In the genomic region with DNA sequence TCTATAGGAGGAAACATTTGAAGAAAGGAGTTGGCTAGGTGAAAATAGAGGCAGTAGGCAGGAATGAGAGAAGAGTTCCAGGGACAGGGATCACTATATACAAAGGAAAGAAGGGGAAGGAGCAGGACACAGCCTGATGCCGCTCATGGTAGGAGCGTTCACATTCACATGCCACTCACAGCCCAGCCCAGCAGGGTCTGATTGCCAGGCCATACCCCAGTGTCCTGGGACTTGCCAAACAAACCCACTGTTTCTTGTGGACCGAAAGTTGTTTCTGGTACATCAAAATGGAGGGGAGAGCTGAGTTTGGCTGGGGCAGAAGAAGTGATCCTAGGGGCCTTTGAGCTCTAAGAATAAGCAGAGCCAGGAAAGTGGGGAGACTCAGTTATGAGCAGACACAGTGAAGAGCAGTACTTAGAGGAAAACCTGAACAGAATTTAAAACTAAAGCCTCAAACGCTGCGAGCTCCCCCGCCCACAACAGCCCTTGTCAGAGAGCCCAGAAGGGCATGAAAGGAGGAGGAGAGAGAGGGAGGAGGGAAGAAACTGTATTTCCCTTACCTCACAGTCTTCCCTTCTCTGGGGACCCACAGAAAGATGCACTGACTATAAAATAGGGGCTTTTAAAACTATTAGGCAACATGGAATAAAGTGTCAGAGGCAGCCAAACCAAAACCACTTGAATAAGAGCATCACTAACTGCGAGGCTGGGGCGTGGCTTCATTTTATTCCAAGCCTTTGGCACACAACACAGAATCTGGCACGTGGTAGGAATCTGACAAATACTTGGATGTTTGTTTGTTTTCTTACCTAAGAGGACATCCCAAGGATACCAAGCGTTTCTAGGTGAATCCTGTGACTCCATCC, we compare ENCODE assay signal across 9 cellular contexts.
DNase-seq lines count a peak whose midpoint lies in the region; ATAC-seq and TF ChIP-seq lines count a peak whose summit lies in the region.
"Had no signal": no experiment of that assay in that cellular context is flagged by ENCODE, and none has a peak within 500 bp of the region (broad histone marks: within the 10 kb centered on the region; RNA-seq: fewer than 3 reads in every experiment).

No MANE protein-coding gene starts in this region.

- ATAC-seq in GM21381 (IDR thresholded peaks at IDR 0.05; ENCODE audit: unreplicated experiment): no peak

- DNase-seq in C1 segment of cervical spinal cord (lab: John Stamatoyannopoulos, UW) (peak in 12 of 14 donors; percentile 50 to 84 (median 70)), NCI-H345 treated with DMSO at 0.1 percent for 48 hours (lab: John Stamatoyannopoulos, UW; ENCODE audit: unreplicated experiment) (peak; percentile 10), dermis microvascular lymphatic vessel endothelial cell (ENCODE audit: low read depth in 2 of 2) (peak; percentile 36 to 69), nephron progenitor cell (no peak), Kasumi-1 (lab: John Stamatoyannopoulos, UW) (no peak)
- no peak for DNase-seq in stimulated activated naive CD4-positive, alpha-beta T cell treated with Interleukin-2 at 50 U/mL for 16 hours (lab: John Stamatoyannopoulos, UW)
- DNase-seq in activated naive CD4-positive, alpha-beta T cell treated with anti-CD3 and anti-CD28 coated beads, Interleukin-2, amount 10 ng/mL, durations not matched to agents 7 days and 5 days: no peak

- H3K27me3 Mint-ChIP-seq in nephron progenitor cell (ENCODE audit: low read depth, poor library complexity): peaks cover 3% of the 10 kb centered on the region
- peaks cover 8% of the 10 kb centered on the region for H3K27me3 Mint-ChIP-seq in activated naive CD4-positive, alpha-beta T cell treated with anti-CD3 and anti-CD28 coated beads, Interleukin-2, amount 10 ng/mL, durations not matched to agents 7 days and 5 days

- peak overlapping the region; percentile 51 for H3K4me3 Mint-ChIP-seq in nephron progenitor cell
- H3K4me3 Mint-ChIP-seq in activated naive CD4-positive, alpha-beta T cell treated with anti-CD3 and anti-CD28 coated beads, Interleukin-2, amount 10 ng/mL, durations not matched to agents 7 days and 5 days: no peak overlapping the region
- H3K4me3 Mint-ChIP-seq: dendritic cell treated with granulocyte-macrophage colony-stimulating factor and Interleukin-4, amounts not matched to agents 40 ng/mL and 50 ng/mL, for 4 days had no signal

- H3K27ac Mint-ChIP-seq in nephron progenitor cell: peak overlapping the region; percentile 32
- H3K27ac Mint-ChIP-seq in activated naive CD4-positive, alpha-beta T cell treated with anti-CD3 and anti-CD28 coated beads, Interleukin-2, amount 10 ng/mL, durations not matched to agents 7 days and 5 days: no peak overlapping the region
- H3K27ac Mint-ChIP-seq: dendritic cell treated with granulocyte-macrophage colony-stimulating factor and Interleukin-4, amounts not matched to agents 40 ng/mL and 50 ng/mL, for 4 days had no signal

- CTCF ChIA-PET in activated naive CD4-positive, alpha-beta T cell treated with anti-CD3 and anti-CD28 coated beads, Interleukin-2, amount 10 ng/mL, durations not matched to agents 7 days and 5 days (lab: Charles Lee): no interaction called here

- no peaks in the 10 kb centered on the region for H3K36me3 Mint-ChIP-seq in nephron progenitor cell (ENCODE audit: low read depth)
- H3K36me3 Mint-ChIP-seq in activated naive CD4-positive, alpha-beta T cell treated with anti-CD3 and anti-CD28 coated beads, Interleukin-2, amount 10 ng/mL, durations not matched to agents 7 days and 5 days: no peaks in the 10 kb centered on the region

- no peak for TF ChIP-seq CTCF in nephron progenitor cell (IDR thresholded peaks at IDR 0.05)

- peaks cover 40% of the 10 kb centered on the region for H3K4me1 Mint-ChIP-seq in nephron progenitor cell
- H3K4me1 Mint-ChIP-seq in activated naive CD4-positive, alpha-beta T cell treated with anti-CD3 and anti-CD28 coated beads, Interleukin-2, amount 10 ng/mL, durations not matched to agents 7 days and 5 days: no peaks in the 10 kb centered on the region

- H3K9me3 Mint-ChIP-seq in nephron progenitor cell: peaks cover 10% of the 10 kb centered on the region
- H3K9me3 Mint-ChIP-seq in activated naive CD4-positive, alpha-beta T cell treated with anti-CD3 and anti-CD28 coated beads, Interleukin-2, amount 10 ng/mL, durations not matched to agents 7 days and 5 days: no peaks in the 10 kb centered on the region
- H3K9me3 Mint-ChIP-seq: dendritic cell treated with granulocyte-macrophage colony-stimulating factor and Interleukin-4, amounts not matched to agents 40 ng/mL and 50 ng/mL, for 4 days had no signal

Comparison
In these comparisons a context has a peak if more than half of its experiments do, and no peak if none do; other contexts are left out.
1. DNase-seq: peak in C1 segment of cervical spinal cord (12 of 14), NCI-H345 treated with DMSO at 0.1 percent for 48 hours (single experiment) and dermis microvascular lymphatic vessel endothelial cell (2 of 2); none in nephron progenitor cell (single experiment), Kasumi-1 (0 of 2), stimulated activated naive CD4-positive, alpha-beta T cell treated with Interleukin-2 at 50 U/mL for 16 hours (single experiment) and activated naive CD4-positive, alpha-beta T cell treated with anti-CD3 and anti-CD28 coated beads, Interleukin-2, amount 10 ng/mL, durations not matched to agents 7 days and 5 days (single experiment).